13 cellular contexts compared by ENCODE assay signal in the genomic region with DNA sequence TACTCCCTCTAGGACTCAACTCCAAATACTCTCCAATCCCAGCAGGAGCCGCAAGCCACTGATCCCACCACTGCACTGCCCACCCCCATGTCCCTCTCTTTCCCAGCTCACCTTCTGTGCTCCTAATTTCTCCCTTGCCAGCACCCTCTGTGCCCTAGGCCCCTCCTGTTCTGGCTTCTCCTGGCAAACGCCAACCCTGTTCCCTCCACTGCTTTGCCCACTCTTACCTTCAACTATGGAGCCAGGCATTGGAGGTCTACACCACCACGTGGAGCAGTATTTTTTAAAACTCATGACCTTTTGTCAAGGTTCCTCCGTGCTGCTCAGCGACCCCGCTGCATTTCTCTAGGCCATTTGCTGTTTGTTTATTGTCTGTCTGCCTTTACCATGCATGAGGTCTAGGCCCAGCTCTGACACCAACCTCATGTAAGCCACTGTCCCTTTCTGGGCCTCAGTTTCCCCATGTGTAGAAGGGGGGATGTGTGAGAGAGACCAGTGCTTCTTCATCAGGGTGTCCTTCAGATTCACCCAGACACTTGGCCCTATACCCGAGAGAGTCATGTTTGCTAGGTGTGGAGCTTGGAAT. TPM values are rescaled to one million over a fixed set of nuclear protein-coding genes. Genes with fewer than 3 reads are reported as not detected.
DNase-seq lines count a peak whose midpoint lies in the region; ATAC-seq and TF ChIP-seq lines count a peak whose summit lies in the region.
"Had no signal": no experiment of that assay in that cellular context is flagged by ENCODE, and none has a peak within 500 bp of the region (broad histone marks: within the 10 kb centered on the region; RNA-seq: fewer than 3 reads in every experiment).

No MANE protein-coding gene starts in this region.

- CTCF ChIA-PET in CD4-positive, alpha-beta memory T cell (lab: Charles Lee; ENCODE audit: partially characterized antibody): interaction anchor here (1.1 to 3.6 kb wide), 3 partner anchors 13 to 112 kb away, joined by 3 to 28 read pairs (median 4); no protein-coding TSS in a partner anchor

- no peaks in the 10 kb centered on the region for H3K9me2 ChIP-seq in Karpas-422 (replicated peaks; ENCODE audit: insufficient read depth, low read length)

- TF ChIP-seq CTCF in coronary artery (IDR thresholded peaks at IDR 0.05): no peak
- no peak for TF ChIP-seq CTCF in neural crest cell (conservative IDR thresholded peaks at IDR 0.05)

- intact Hi-C loops in CD4-positive, alpha-beta memory T cell (cut with micrococcal nuclease): no loop called here

- peaks cover 9 to 12% of the 10 kb centered on the region in 2 donors for H3K36me3 Mint-ChIP-seq in CD4-positive, alpha-beta memory T cell
- H3K36me3 Mint-ChIP-seq in neural crest cell (ENCODE audit: low read depth): no peaks in the 10 kb centered on the region

- no peaks in the 10 kb centered on the region for H3K36me3 ChIP-seq in CD4-positive, alpha-beta memory T cell (ENCODE audit: insufficient read depth, low read length)
- H3K36me3 ChIP-seq in Karpas-422 (ENCODE audit: insufficient read depth, low read length) (no peaks in the 10 kb centered on the region), MG63 (no peaks in the 10 kb centered on the region)

- H3K9me3 Mint-ChIP-seq in CD4-positive, alpha-beta memory T cell: peaks cover 0 to 2% (median 0%) of the 10 kb centered on the region in 8 donors
- H3K9me3 Mint-ChIP-seq in neural crest cell: no peaks in the 10 kb centered on the region

- no peak for ATAC-seq in HG03196 (IDR thresholded peaks at IDR 0.05; ENCODE audit: unreplicated experiment)
- ATAC-seq: heart right ventricle had no signal

- no peaks in the 10 kb centered on the region for H3K27me3 ChIP-seq in CD4-positive, alpha-beta memory T cell (ENCODE audit: insufficient read depth, low read length)
- no peaks in the 10 kb centered on the region for H3K27me3 ChIP-seq in Karpas-422 (ENCODE audit: low read length)
- no peaks in the 10 kb centered on the region for H3K27me3 ChIP-seq in MG63

- peak overlapping the region; percentile 71; the same call in 1 of the 2 replicates for H3K9ac ChIP-seq in Karpas-422 (ENCODE audit: low read length)

- H4K20me1 ChIP-seq in Karpas-422 (ENCODE audit: insufficient read depth, low read depth, low read length): no peaks in the 10 kb centered on the region

- no peak overlapping the region for H2AFZ ChIP-seq in Karpas-422 (ENCODE audit: low read length)

- H3K4me1 Mint-ChIP-seq in CD4-positive, alpha-beta memory T cell: peaks cover 53 to 67% (median 60%) of the 10 kb centered on the region in 4 donors
- peaks cover 45% of the 10 kb centered on the region for H3K4me1 Mint-ChIP-seq in neural crest cell

- peaks cover 66% of the 10 kb centered on the region for H3K4me1 ChIP-seq in CD4-positive, alpha-beta memory T cell (ENCODE audit: insufficient read depth, low read length)
- peaks cover 60% of the 10 kb centered on the region for H3K4me1 ChIP-seq in Karpas-422 (ENCODE audit: low read length)

- peak overlapping the region; percentile 75 for H3K4me2 ChIP-seq in Karpas-422 (ENCODE audit: low read depth, low read length, poor library complexity, severe bottlenecking)

- no peak overlapping the region for H3K4me3 ChIP-seq in CD4-positive, alpha-beta memory T cell (ENCODE audit: low read length in 2 of 2)
- peak overlapping the region; percentile 62; the same call in 1 of the 2 replicates for H3K4me3 ChIP-seq in Karpas-422 (ENCODE audit: low read length)
- no peak overlapping the region for H3K4me3 ChIP-seq in coronary artery
- no peak overlapping the region for H3K4me3 ChIP-seq in MG63
- H3K4me3 ChIP-seq: heart right ventricle, thoracic aorta had no signal

- H3K27ac ChIP-seq in CD4-positive, alpha-beta memory T cell (ENCODE audit: low read depth, low read length): peak overlapping the region; percentile 89
- H3K27ac ChIP-seq in Karpas-422 (ENCODE audit: low read length) (0 out of 2 replicates have a peak overlapping the region, but pooled peaks have one; percentile 70), coronary artery (no peak overlapping the region)
- H3K27ac ChIP-seq: heart right ventricle had no signal

- POLR2A ChIA-PET in CD4-positive, alpha-beta memory T cell (lab: Charles Lee; ENCODE audit: partially characterized antibody): interaction anchor here (0.8 to 1.1 kb wide), 3 partner anchors 9 to 69 kb away, joined by 3 to 5 read pairs (median 3); a partner anchor contains a TSS

- H3K27me3 Mint-ChIP-seq in CD4-positive, alpha-beta memory T cell: no peaks in the 10 kb centered on the region
- H3K27me3 Mint-ChIP-seq in neural crest cell (ENCODE audit: low read depth): peaks cover 55% of the 10 kb centered on the region

- H3K79me2 ChIP-seq in Karpas-422 (ENCODE audit: low read length): peaks cover 36% of the 10 kb centered on the region

- no peak for DNase-seq in CD4-positive, alpha-beta memory T cell
- no peak for DNase-seq in Karpas-422
- DNase-seq in coronary artery (ENCODE audit: low spot score): peak; percentile 54
- DNase-seq in neural crest cell (ENCODE audit: low read depth, low spot score): no peak
- DNase-seq in MG63: no peak
- no peak for DNase-seq in stimulated activated naive CD4-positive, alpha-beta T cell (lab: John Stamatoyannopoulos, UW)
- DNase-seq in NCI-H1436 (lab: John Stamatoyannopoulos, UW): no peak
- DNase-seq: GOT3; NK-92 treated with Interleukin-12 subunit alpha and Interleukin-12 subunit beta, amount 100 ng/mL, for 24 hours had no signal

- peak overlapping the region in 7 of 8 donors; percentile 5 to 89 (median 29) for H3K4me3 Mint-ChIP-seq in CD4-positive, alpha-beta memory T cell
- peak overlapping the region; percentile 61 for H3K4me3 Mint-ChIP-seq in neural crest cell

- H3K9me3 ChIP-seq in CD4-positive, alpha-beta memory T cell (ENCODE audit: control insufficient read depth in 1 of 2, low read length in 2 of 2): no peaks in the 10 kb centered on the region
- H3K9me3 ChIP-seq in Karpas-422 (ENCODE audit: low read length) (no peaks in the 10 kb centered on the region), MG63 (no peaks in the 10 kb centered on the region)
- H3K9me3 ChIP-seq: heart right ventricle, thoracic aorta had no signal

- peak overlapping the region; percentile 92 to 97 (median 96) for H3K27ac Mint-ChIP-seq in CD4-positive, alpha-beta memory T cell
- no peak overlapping the region for H3K27ac Mint-ChIP-seq in neural crest cell (ENCODE audit: unreplicated experiment)

RNA-seq across cellular contexts. Expression of a gene that starts 4.6 kb away (rescaled TPM):
- 1 to 10 TPM; 4.7 to 5.4 TPM for total RNA-seq in CD4-positive, alpha-beta memory T cell
- polyA plus RNA-seq in CD4-positive, alpha-beta memory T cell: 1 to 10 TPM; 1.2 to 9.9 TPM
- 5.9 and 25.7 TPM in 2 replicates for total RNA-seq in Karpas-422 (2014; rRNA removed; shearing (Covaris generic); ENCODE audit: low replicate concordance)
- 6.4 and 8.6 TPM in 2 replicates for total RNA-seq in neural crest cell
- 33.1 and 34.6 TPM in 2 replicates for total RNA-seq in MG63 (2014; rRNA removed; shearing (Covaris generic); ENCODE audit: low replicate concordance)

RNA-seq across cellular contexts. Expression of a gene that starts 10.7 kb away (rescaled TPM):
- total RNA-seq in CD4-positive, alpha-beta memory T cell: 1 to 10 TPM; 1.5 to 3.0 TPM
- polyA plus RNA-seq in CD4-positive, alpha-beta memory T cell: 1 to 10 TPM; 2.3 to 3.8 TPM
- 2.9 and 3.0 TPM in 2 replicates for total RNA-seq in Karpas-422 (2014; rRNA removed; shearing (Covaris generic); ENCODE audit: low replicate concordance)
- 0.07 TPM in 2 replicates for total RNA-seq in neural crest cell
- total RNA-seq in MG63 (2014; rRNA removed; shearing (Covaris generic); ENCODE audit: low replicate concordance): not detected in 2 replicates
- total RNA-seq: renal cortical epithelial cell had no signal

RNA-seq across cellular contexts. Expression of a gene that starts 45.4 kb away (rescaled TPM):
- total RNA-seq in CD4-positive, alpha-beta memory T cell: 1 to 10 TPM; 2.8 to 3.0 TPM
- polyA plus RNA-seq in CD4-positive, alpha-beta memory T cell: 1 to 10 TPM; 1.7 to 2.7 TPM
- total RNA-seq in Karpas-422 (2014; rRNA removed; shearing (Covaris generic); ENCODE audit: low replicate concordance): 3.2 and 3.4 TPM in 2 replicates
- total RNA-seq in neural crest cell: 20.4 and 22.7 TPM in 2 replicates
- total RNA-seq in MG63 (2014; rRNA removed; shearing (Covaris generic); ENCODE audit: low replicate concordance): 19.1 and 19.3 TPM in 2 replicates

Comparison
In these comparisons a context has a peak if more than half of its experiments do, and no peak if none do; other contexts are left out.
1. H3K27ac ChIP-seq: peak in CD4-positive, alpha-beta memory T cell (single experiment) and Karpas-422 (single experiment); none in coronary artery (0 of 2).